Comparison of ENCODE assay signal across 1 cellular context in genomic region chr3:53846134-53846850, GRCh38.
TF ChIP-seq lines count a peak whose summit lies in the region.

A gene with protein sequence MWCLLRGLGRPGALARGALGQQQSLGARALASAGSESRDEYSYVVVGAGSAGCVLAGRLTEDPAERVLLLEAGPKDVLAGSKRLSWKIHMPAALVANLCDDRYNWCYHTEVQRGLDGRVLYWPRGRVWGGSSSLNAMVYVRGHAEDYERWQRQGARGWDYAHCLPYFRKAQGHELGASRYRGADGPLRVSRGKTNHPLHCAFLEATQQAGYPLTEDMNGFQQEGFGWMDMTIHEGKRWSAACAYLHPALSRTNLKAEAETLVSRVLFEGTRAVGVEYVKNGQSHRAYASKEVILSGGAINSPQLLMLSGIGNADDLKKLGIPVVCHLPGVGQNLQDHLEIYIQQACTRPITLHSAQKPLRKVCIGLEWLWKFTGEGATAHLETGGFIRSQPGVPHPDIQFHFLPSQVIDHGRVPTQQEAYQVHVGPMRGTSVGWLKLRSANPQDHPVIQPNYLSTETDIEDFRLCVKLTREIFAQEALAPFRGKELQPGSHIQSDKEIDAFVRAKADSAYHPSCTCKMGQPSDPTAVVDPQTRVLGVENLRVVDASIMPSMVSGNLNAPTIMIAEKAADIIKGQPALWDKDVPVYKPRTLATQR (minus strand): TSS chr3:53846419. CDS start chr3:53824008, 22,411 bp downstream.
A gene with protein sequence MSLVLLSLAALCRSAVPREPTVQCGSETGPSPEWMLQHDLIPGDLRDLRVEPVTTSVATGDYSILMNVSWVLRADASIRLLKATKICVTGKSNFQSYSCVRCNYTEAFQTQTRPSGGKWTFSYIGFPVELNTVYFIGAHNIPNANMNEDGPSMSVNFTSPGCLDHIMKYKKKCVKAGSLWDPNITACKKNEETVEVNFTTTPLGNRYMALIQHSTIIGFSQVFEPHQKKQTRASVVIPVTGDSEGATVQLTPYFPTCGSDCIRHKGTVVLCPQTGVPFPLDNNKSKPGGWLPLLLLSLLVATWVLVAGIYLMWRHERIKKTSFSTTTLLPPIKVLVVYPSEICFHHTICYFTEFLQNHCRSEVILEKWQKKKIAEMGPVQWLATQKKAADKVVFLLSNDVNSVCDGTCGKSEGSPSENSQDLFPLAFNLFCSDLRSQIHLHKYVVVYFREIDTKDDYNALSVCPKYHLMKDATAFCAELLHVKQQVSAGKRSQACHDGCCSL (plus strand): TSS chr3:53846568. CDS start chr3:53846589, 21 bp downstream.

TF ChIP-seq in SK-N-SH, 30 proteins besides CTCF, POLR2A, EP300 and RAD21 (continued from another document):
- no peak for TF ChIP-seq ZBTB33 (IDR thresholded peaks at IDR 0.05; ENCODE audit: borderline replicate concordance, low read depth)
- no peak for TF ChIP-seq GATA2 (CRISPR knock-in tag; IDR thresholded peaks at IDR 0.05)
- TF ChIP-seq USF2 (IDR thresholded peaks at IDR 0.05; ENCODE audit: borderline replicate concordance, low read depth, low read length) = no peak
- TF ChIP-seq RCOR1 (IDR thresholded peaks at IDR 0.05; ENCODE audit: low read length) = no peak
- TF ChIP-seq RXRA (IDR thresholded peaks at IDR 0.05; ENCODE audit: borderline replicate concordance, low read depth) = no peak
- no peak for TF ChIP-seq ELF1 (IDR thresholded peaks at IDR 0.05)
- TF ChIP-seq GABPA (IDR thresholded peaks at IDR 0.05; ENCODE audit: low read depth) = no peak
- TF ChIP-seq EZH2phosphoT487 (IDR thresholded peaks at IDR 0.05; ENCODE audit: borderline replicate concordance, low read depth) = no peak
- no peak for TF ChIP-seq NRF1 (IDR thresholded peaks at IDR 0.05; ENCODE audit: low read depth, low read length)
- TF ChIP-seq MXI1 (IDR thresholded peaks at IDR 0.05; ENCODE audit: low read depth, low read length) = no peak
